Comparison of ENCODE assay signal across 8 cellular contexts in the genomic region with DNA sequence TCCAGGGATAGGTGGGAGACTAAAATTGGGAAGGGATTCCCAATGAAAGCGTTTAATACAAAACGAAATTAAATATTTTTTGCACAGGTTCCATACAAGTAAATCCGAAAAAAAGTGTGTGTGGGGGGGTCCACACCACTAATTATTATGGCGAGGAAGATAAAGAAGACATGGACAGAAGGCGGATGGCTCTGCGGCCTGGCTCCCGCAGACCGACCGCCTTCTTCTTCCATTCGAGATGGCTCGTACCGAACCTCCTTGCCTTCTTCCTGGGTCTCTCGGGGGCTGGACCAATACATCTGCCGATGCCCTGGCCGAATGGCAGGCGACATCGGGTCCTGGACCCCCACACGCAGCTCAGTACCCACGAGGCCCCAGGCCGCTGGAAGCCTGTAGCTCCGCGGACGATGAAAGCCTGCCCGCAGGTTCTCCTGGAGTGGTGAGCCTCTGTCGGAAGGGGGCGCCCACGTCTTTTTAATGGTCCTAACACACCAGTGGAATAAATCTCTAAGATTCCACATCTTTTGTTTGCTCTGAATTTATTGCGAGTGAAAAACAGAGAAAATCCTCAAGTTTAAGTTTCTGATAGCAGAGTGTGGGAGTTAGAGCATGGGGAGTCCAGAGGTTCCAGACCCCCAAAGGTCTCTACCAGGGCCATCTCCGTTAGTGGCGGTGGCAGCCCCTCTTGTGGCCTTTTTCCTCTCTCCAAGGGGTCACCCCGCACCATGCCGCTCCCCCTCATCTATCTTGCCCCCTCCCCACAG. TPM values are rescaled to one million over a fixed set of nuclear protein-coding genes. Genes with fewer than 3 reads are reported as not detected.
A peak's percentile ranks its signal among the peaks of the same experiment; 100 is the strongest.
DNase-seq lines count a peak whose midpoint lies in the region; ATAC-seq, FAIRE-seq and TF ChIP-seq lines count a peak whose summit lies in the region.

No MANE protein-coding gene starts in this region.

- H3K9me2 ChIP-seq in HCT116 (ENCODE audit: insufficient read depth), result no peaks in the 10 kb centered on the region

- intact Hi-C loops in HCT116 (cut with micrococcal nuclease), result loop anchor here (1.0 to 5.0 kb wide), 3 partner anchors 67 to 313 kb away; no protein-coding TSS in a partner anchor

- H3K27ac ChIP-seq in HCT116 (ENCODE audit: low read depth, low read length) (no peak overlapping the region), muscle layer of duodenum (ENCODE audit: low read length) (no peak overlapping the region)

- RAD21 ChIA-PET in HCT116 (lab: Charles Lee; ENCODE audit: low non-redundant PET in 1 of 2, low total read pairs in 2 of 2, uncharacterized antibody in 2 of 2, unreplicated experiment in 2 of 2), result interaction anchor here (0.6 to 2.2 kb wide), 11 partner anchors 27 to 311 kb away, joined by 3 to 13 read pairs (median 5); no protein-coding TSS in a partner anchor

- CTCF ChIA-PET in HCT116 (lab: Charles Lee), result interaction anchor here (0.6 to 6.8 kb wide), 34 partner anchors 9 to 684 kb away, joined by 3 to 97 read pairs (median 5); partner anchors contain the start of genes ATP5MC1 and TTLL6

- H4K20me1 ChIP-seq in HCT116 (ENCODE audit: insufficient read depth), result no peaks in the 10 kb centered on the region

- ATAC-seq in HCT116 (peak; percentile 74), HG03565 (IDR thresholded peaks at IDR 0.05; ENCODE audit: unreplicated experiment) (no peak)

- H3K4me2 ChIP-seq in HCT116 (ENCODE audit: low read length), result peak overlapping the region; percentile 48; the same call in 1 of the 2 replicates

- no TSS peak for BruUV-seq in HCT116 (replicated peaks; lab: Mats Ljungman, UMichigan)

- no peaks in the 10 kb centered on the region for H3K36me3 ChIP-seq in HCT116 (ENCODE audit: control insufficient read depth in 1 of 2, insufficient read depth in 2 of 2, low read length in 2 of 2)
- H3K36me3 ChIP-seq in muscle layer of duodenum (ENCODE audit: control insufficient read depth in 1 of 2, insufficient read depth in 2 of 2, low read length in 2 of 2), result no peaks in the 10 kb centered on the region

- H3K27me3 ChIP-seq in HCT116 (ENCODE audit: insufficient read depth, low read length), result no peaks in the 10 kb centered on the region
- H3K27me3 ChIP-seq in muscle layer of duodenum (ENCODE audit: low read depth, low read length), result peaks cover 92% of the 10 kb centered on the region

- FAIRE-seq in endometrium (lab: Jason Lieb, UNC), result peak; percentile 77

- DNase-seq in AML-193 (lab: John Stamatoyannopoulos, UW) (peak; percentile 51 to 52), HCT116 (ENCODE audit: low read depth, low spot score) (peak; percentile 32), NOMO-1 (lab: John Stamatoyannopoulos, UW; ENCODE audit: unreplicated experiment in 2 of 2) (peak; percentile 56 to 69)
- peak in 2 of 3 experiments; percentile 61 to 64 for DNase-seq in activated CD8-positive, alpha-beta memory T cell treated with anti-CD3 and anti-CD28 coated beads for 48 hours (ENCODE audit: low read depth in 2 of 3, low spot score in 2 of 3)
- peak; percentile 48 to 59 for DNase-seq in stimulated activated CD8-positive, alpha-beta memory T cell treated with anti-CD3 and anti-CD28 coated beads, Interleukin-4, amount 100 ng/mL, for 4 hours (ENCODE audit: low read depth in 2 of 2, low spot score in 1 of 2)

- no peaks in the 10 kb centered on the region for H3K79me2 ChIP-seq in HCT116 (ENCODE audit: insufficient read depth, low read length)

- peak; percentile 91 for TF ChIP-seq RAD21 in HCT116 (IDR thresholded peaks at IDR 0.05; ENCODE audit: low read depth)

- no peak overlapping the region for H2AFZ ChIP-seq in HCT116 (ENCODE audit: low read depth, low read length, poor library complexity, severe bottlenecking)

- H3K9ac ChIP-seq in HCT116 (ENCODE audit: low read length), result no peak overlapping the region

- no peak for TF ChIP-seq POLR2A in HCT116 (IDR thresholded peaks at IDR 0.05; ENCODE audit: borderline replicate concordance, extremely low read depth, insufficient read depth, insufficient read length)

- POLR2A ChIA-PET in HCT116 (lab: Charles Lee), result interaction anchor here (1.5 to 2.0 kb wide), 2 partner anchors 46 to 154 kb away, joined by 6 to 7 read pairs; no protein-coding TSS in a partner anchor

- H3K4me1 ChIP-seq in HCT116 (ENCODE audit: control insufficient read depth in 1 of 2, insufficient read depth in 2 of 2, low read length in 2 of 2) (peaks cover 5 to 21% of the 10 kb centered on the region in 2 experiments; a peak in 3 of 4 replicates), muscle layer of duodenum (ENCODE audit: control insufficient read depth in 1 of 2, insufficient read depth in 2 of 2, low read length in 2 of 2) (peaks cover 5 to 44% of the 10 kb centered on the region in 2 donors)

- peak; percentile 85 to 90 (median 87) for TF ChIP-seq CTCF in HCT116 (IDR thresholded peaks at IDR 0.05 in 2 of 3, conservative IDR thresholded peaks at IDR 0.05 in 1 of 3; ENCODE audit: borderline replicate concordance in 1 of 3, insufficient read depth in 1 of 3, low read depth in 2 of 3, low read length in 2 of 3)

- H3K9me3 ChIP-seq in HCT116 (ENCODE audit: control insufficient read depth in 1 of 2, insufficient read depth in 1 of 2, low read depth in 1 of 2, low read length in 2 of 2) (no peaks in the 10 kb centered on the region), muscle layer of duodenum (ENCODE audit: control insufficient read depth in 1 of 2, low read length in 2 of 2) (no peaks in the 10 kb centered on the region)

- H3K4me3 ChIP-seq in HCT116 (replicated peaks in 1 of 2; ENCODE audit: low read depth in 1 of 2, low read length in 2 of 2) (no peak overlapping the region), muscle layer of duodenum (ENCODE audit: low read depth in 1 of 2, low read length in 2 of 2) (peak overlapping the region; percentile 30 to 47)

TF ChIP-seq in HCT116, 20 proteins besides CTCF, POLR2A, EP300 and RAD21:
- TF ChIP-seq POLR2AphosphoS5 (IDR thresholded peaks at IDR 0.05; ENCODE audit: low read depth, low read length) (no peak), TCF7L2 (IDR thresholded peaks at IDR 0.05; ENCODE audit: borderline replicate concordance, extremely low read depth, insufficient read depth, insufficient read length) (peak; percentile 83), SRF (IDR thresholded peaks at IDR 0.05; ENCODE audit: low read depth) (no peak), YY1 (IDR thresholded peaks at IDR 0.05; ENCODE audit: extremely low read depth, insufficient replicate concordance, low read depth, low read length) (no peak)
- TF ChIP-seq, protein P1, sequence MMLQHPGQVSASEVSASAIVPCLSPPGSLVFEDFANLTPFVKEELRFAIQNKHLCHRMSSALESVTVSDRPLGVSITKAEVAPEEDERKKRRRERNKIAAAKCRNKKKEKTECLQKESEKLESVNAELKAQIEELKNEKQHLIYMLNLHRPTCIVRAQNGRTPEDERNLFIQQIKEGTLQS (IDR thresholded peaks at IDR 0.05), result no peak

RNA-seq across cellular contexts. Expression of gene PRAC2, which starts 1.4 kb away (rescaled TPM):
- total RNA-seq in HCT116 (2021; ENCODE audit: unreplicated experiment), result not detected
- polyA plus RNA-seq in HCT116 (2012), result 0.36 TPM in 1 of 2 replicates, not detected in the other

RNA-seq across cellular contexts. Expression of gene PRAC1, which starts 2.1 kb away (rescaled TPM):
- total RNA-seq in HCT116 (2021; ENCODE audit: unreplicated experiment), result not detected
- polyA plus RNA-seq in HCT116 (2012), result not detected in 2 replicates

RNA-seq across cellular contexts. Expression of gene HOXB13, which starts 4.1 kb away (rescaled TPM):
- 7.8 TPM for total RNA-seq in HCT116 (2021; ENCODE audit: unreplicated experiment)
- polyA plus RNA-seq in HCT116 (2012), result 3.7 and 5.4 TPM in 2 replicates

Comparison
In these comparisons a context has a peak if more than half of its experiments do, and no peak if none do; other contexts are left out.
1. H3K4me3 ChIP-seq: peak in muscle layer of duodenum (2 of 2); none in HCT116 (0 of 2).
2. Peak in every context shown above with its lines, with median percentiles within 50 percentile points of each other: DNase-seq.